ENCODE assay signal across 1 cellular context in genomic region chr18:3147935-3148554, GRCh38.
A peak's percentile ranks its signal among the peaks of the same experiment; 100 is the strongest.
TF ChIP-seq lines count a peak whose summit lies in the region.

No MANE protein-coding gene starts in this region.

TF ChIP-seq in K562, 482 proteins besides CTCF, POLR2A, EP300 and RAD21 (continued from another document):
- no peak for TF ChIP-seq BCLAF1 (IDR thresholded peaks at IDR 0.05; ENCODE audit: borderline replicate concordance in 1 of 2, control insufficient read depth in 1 of 2, low read depth in 2 of 2, low read length in 1 of 2)
- TF ChIP-seq NR2C1 (IDR thresholded peaks at IDR 0.05): no peak
- no peak for TF ChIP-seq NR2C1 (tag; IDR thresholded peaks at IDR 0.05)
- peak; percentile 96 for TF ChIP-seq ZNF316 (IDR thresholded peaks at IDR 0.05)
- TF ChIP-seq ZKSCAN8 (CRISPR knock-in tag; IDR thresholded peaks at IDR 0.05): no peak
- 0 out of 2 replicates have a peak, but pooled peaks have one; percentile 33 for TF ChIP-seq MAFK (IDR thresholded peaks at IDR 0.05; ENCODE audit: low read length)
- no peak for TF ChIP-seq THAP12 (CRISPR knock-in tag; IDR thresholded peaks at IDR 0.05)
- no peak for TF ChIP-seq SMAD2 (IDR thresholded peaks at IDR 0.05; ENCODE audit: low read depth, low read length)
- TF ChIP-seq ZNF431 (CRISPR knock-in tag; IDR thresholded peaks at IDR 0.05): no peak
- TF ChIP-seq NFYB (IDR thresholded peaks at IDR 0.05; ENCODE audit: extremely low read depth, insufficient read length): no peak
